In the genomic region with DNA sequence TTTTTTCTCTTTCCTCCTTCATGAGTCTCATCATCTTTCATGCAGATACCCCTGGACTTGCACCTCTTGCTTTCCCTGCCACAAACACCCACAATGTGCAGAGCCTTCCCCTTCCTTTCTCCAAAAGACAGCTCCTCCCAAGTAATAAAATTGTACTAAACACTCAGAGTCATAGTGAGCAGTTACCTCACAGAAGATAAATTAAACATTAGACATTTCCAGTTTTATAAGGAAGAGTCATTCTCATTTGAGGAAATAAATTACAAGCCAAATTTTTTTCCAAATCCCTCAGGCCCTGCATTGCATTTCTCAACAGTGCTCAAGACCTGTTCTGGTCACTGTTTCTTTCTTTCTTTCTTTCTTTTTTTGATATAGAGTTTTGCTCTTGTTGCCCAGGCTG, we compare ENCODE assay signal across 23 cellular contexts.
DNase-seq lines count a peak whose midpoint lies in the region; ATAC-seq and TF ChIP-seq lines count a peak whose summit lies in the region.
"Had no signal": no experiment of that assay in that cellular context is flagged by ENCODE, and none has a peak within 500 bp of the region (broad histone marks: within the 10 kb centered on the region; RNA-seq: fewer than 3 reads in every experiment).

No MANE protein-coding gene starts in this region.

- H3K36me3 ChIP-seq in PC-3 (ENCODE audit: low read depth, low read length) = no peaks in the 10 kb centered on the region
- H3K36me3 ChIP-seq: BLaER1, HAP-1 had no signal

- no peak overlapping the region for H3K9ac ChIP-seq in PC-3 (ENCODE audit: low read length)
- H3K9ac ChIP-seq: BLaER1, KMS-11 had no signal

- no peaks in the 10 kb centered on the region for H3K9me2 ChIP-seq in PC-3 (replicated peaks; ENCODE audit: low read length)

- H2AFZ ChIP-seq in PC-3 (ENCODE audit: low read length) = no peak overlapping the region

- DNase-seq in AG08395 (ENCODE audit: low spot score) (peak; percentile 20), EL (peak; percentile 11), PC-3 (peak; percentile 81), mesothelial cell of epicardium (ENCODE audit: low spot score in 2 of 2, unreplicated experiment in 2 of 2) (no peak), D341Med (ENCODE audit: low spot score) (no peak)
- DNase-seq: 8988T; Caco-2; CD4-positive, alpha-beta memory T cell; DND-41; IMR-90; NCI-H1694; NCI-H2081 treated with DMSO at 0.1 percent for 48 hours; NCI-H446; NCI-H526; OCI-M1; Right ventricle myocardium superior had no signal

- no peaks in the 10 kb centered on the region for H3K27me3 Mint-ChIP-seq in mesothelial cell of epicardium (ENCODE audit: low read depth)

- no peak overlapping the region for H3K4me3 ChIP-seq in PC-3 (ENCODE audit: low read length)
- H3K4me3 ChIP-seq: BLaER1, GM23338, HAP-1 had no signal

- POLR2A ChIA-PET in PC-3 (lab: Charles Lee; ENCODE audit: unreplicated experiment) = no interaction called here

- TF ChIP-seq CTCF in PC-3 (conservative IDR thresholded peaks at IDR 0.05; ENCODE audit: low read depth, low read length) (no peak), mesothelial cell of epicardium (IDR thresholded peaks at IDR 0.05; ENCODE audit: unreplicated experiment) (no peak)

- CTCF ChIA-PET in PC-3 (lab: Charles Lee) = no interaction called here

- peak overlapping the region; percentile 3 for H3K27ac Mint-ChIP-seq in mesothelial cell of epicardium
- H3K27ac Mint-ChIP-seq: CD4-positive, alpha-beta memory T cell; GM23338 had no signal

- peaks cover 3% of the 10 kb centered on the region for H3K4me1 Mint-ChIP-seq in mesothelial cell of epicardium
- H3K4me1 Mint-ChIP-seq: CD4-positive, alpha-beta memory T cell had no signal

- H3K27me3 ChIP-seq in PC-3 (ENCODE audit: low read length) = no peaks in the 10 kb centered on the region
- H3K27me3 ChIP-seq: BLaER1 had no signal

- H3K4me1 ChIP-seq in PC-3 (ENCODE audit: insufficient read depth, low read length) = peaks cover 6% of the 10 kb centered on the region; the same call in 1 of the 2 replicates
- H3K4me1 ChIP-seq: BLaER1, Caco-2, HAP-1 had no signal

- no TSS peak for BruUV-seq in PC-3 (replicated peaks; lab: Mats Ljungman, UMichigan)

- ATAC-seq in PC-3 (peak; percentile 97), GM18519 (IDR thresholded peaks at IDR 0.05; ENCODE audit: low FRiP score, unreplicated experiment) (no peak), GM18868 (IDR thresholded peaks at IDR 0.05; ENCODE audit: unreplicated experiment) (no peak), HG02798 (IDR thresholded peaks at IDR 0.05; ENCODE audit: poor library complexity, unreplicated experiment) (no peak)
- ATAC-seq: GM23338 had no signal

- no peak overlapping the region for H3K27ac ChIP-seq in PC-3 (ENCODE audit: low read length)
- H3K27ac ChIP-seq: BLaER1, KMS-11 had no signal

- no peaks in the 10 kb centered on the region for H3F3A ChIP-seq in PC-3 (ENCODE audit: low read length, unreplicated experiment)

- H3K36me3 Mint-ChIP-seq in mesothelial cell of epicardium = no peaks in the 10 kb centered on the region
- H3K36me3 Mint-ChIP-seq: CD4-positive, alpha-beta memory T cell had no signal

- intact Hi-C loops in PC-3 (cut with micrococcal nuclease) = loop anchor here (10.0 kb wide), 1 partner anchor 223 kb away; no protein-coding TSS in a partner anchor

- no peaks in the 10 kb centered on the region for H4K20me1 ChIP-seq in PC-3 (ENCODE audit: low read length)
- H4K20me1 ChIP-seq: BLaER1 had no signal

- H3K4me2 ChIP-seq in PC-3 (ENCODE audit: low read length) = no peak overlapping the region
- H3K4me2 ChIP-seq: BLaER1, GM23338, KMS-11 had no signal

- no peak overlapping the region for H3K4me3 Mint-ChIP-seq in mesothelial cell of epicardium
- H3K4me3 Mint-ChIP-seq: CD4-positive, alpha-beta memory T cell; GM23338 had no signal

- no peaks in the 10 kb centered on the region for H3K9me3 ChIP-seq in PC-3 (ENCODE audit: low read length)
- H3K9me3 ChIP-seq: BLaER1, Caco-2, HAP-1 had no signal

- no peaks in the 10 kb centered on the region for H3K79me2 ChIP-seq in PC-3 (ENCODE audit: low read length)

- peaks cover 5% of the 10 kb centered on the region for H3K9me3 Mint-ChIP-seq in mesothelial cell of epicardium

Comparison
In these comparisons a context has a peak if more than half of its experiments do, and no peak if none do; other contexts are left out.
1. DNase-seq: peak in AG08395 (single experiment), EL (single experiment) and PC-3 (single experiment); none in mesothelial cell of epicardium (0 of 2) and D341Med (single experiment).